2 cellular contexts compared by ENCODE assay signal in genomic region chr14:21056520-21057163, GRCh38.
TF ChIP-seq lines count a peak whose summit lies in the region.

No MANE protein-coding gene starts in this region.

TF ChIP-seq in K562, 482 proteins besides CTCF, POLR2A, EP300 and RAD21:
- no peak for TF ChIP-seq MNT (conservative IDR thresholded peaks at IDR 0.05)
- no peak for TF ChIP-seq HMGXB4 (CRISPR knock-in tag; IDR thresholded peaks at IDR 0.05)
- TF ChIP-seq MTA1 (IDR thresholded peaks at IDR 0.05; ENCODE audit: borderline replicate concordance), result no peak
- TF ChIP-seq FOSL1 (tag; conservative IDR thresholded peaks at IDR 0.05), result no peak
- no peak for TF ChIP-seq RBM14 (IDR thresholded peaks at IDR 0.05; ENCODE audit: borderline replicate concordance, insufficient read depth, low read depth, low read length)
- TF ChIP-seq NR4A1 (CRISPR knock-in tag; IDR thresholded peaks at IDR 0.05), result no peak
- no peak for TF ChIP-seq NR4A1 (tag; IDR thresholded peaks at IDR 0.05)
- no peak for TF ChIP-seq ZNF253 (CRISPR knock-in tag; conservative IDR thresholded peaks at IDR 0.05)
- no peak for TF ChIP-seq HDAC2 (IDR thresholded peaks at IDR 0.05)
- no peak for TF ChIP-seq ZNF124 (CRISPR knock-in tag; IDR thresholded peaks at IDR 0.05)
- no peak for TF ChIP-seq E2F6 (IDR thresholded peaks at IDR 0.05; ENCODE audit: borderline replicate concordance in 1 of 2, extremely low read depth in 1 of 2, insufficient read depth in 1 of 2, insufficient read length in 1 of 2, low read depth in 1 of 2, low read length in 1 of 2, poor library complexity in 1 of 2, severe bottlenecking in 1 of 2)
- no peak for TF ChIP-seq TBP (optimal IDR thresholded peaks at IDR 0.05; ENCODE audit: low read depth, low read length)
- TF ChIP-seq STAT5A (IDR thresholded peaks at IDR 0.05; ENCODE audit: borderline replicate concordance, low read length), result no peak
- TF ChIP-seq SAP30 (IDR thresholded peaks at IDR 0.05; ENCODE audit: borderline replicate concordance, insufficient read depth, low read depth, low read length, poor library complexity, severe bottlenecking), result no peak
- TF ChIP-seq KDM2B (CRISPR knock-in tag; IDR thresholded peaks at IDR 0.05), result no peak
- no peak for TF ChIP-seq ZNF41 (CRISPR knock-in tag; conservative IDR thresholded peaks at IDR 0.05)

TF ChIP-seq in liver, 16 proteins besides CTCF, POLR2A, EP300 and RAD21:
- no peak for TF ChIP-seq ZBTB33 (IDR thresholded peaks at IDR 0.05)
- no peak for TF ChIP-seq HNF4G (IDR thresholded peaks at IDR 0.05)
- TF ChIP-seq REST (IDR thresholded peaks at IDR 0.05), result no peak
- no peak for TF ChIP-seq MAX (IDR thresholded peaks at IDR 0.05)
- TF ChIP-seq GABPA (IDR thresholded peaks at IDR 0.05 in 1 of 2, conservative IDR thresholded peaks at IDR 0.05 in 1 of 2), result no peak
- TF ChIP-seq FOXA1 (IDR thresholded peaks at IDR 0.05), result no peak
- TF ChIP-seq HNF4A (conservative IDR thresholded peaks at IDR 0.05), result no peak
- no peak for TF ChIP-seq NR2F2 (IDR thresholded peaks at IDR 0.05)
